Comparison of ENCODE assay signal across 19 cellular contexts in genomic region chr16:58157239-58157638, GRCh38. TPM values are rescaled to one million over a fixed set of nuclear protein-coding genes. Genes with fewer than 3 reads are reported as not detected.
DNase-seq lines count a peak whose midpoint lies in the region; ATAC-seq and TF ChIP-seq lines count a peak whose summit lies in the region.
"Had no signal": no experiment of that assay in that cellular context is flagged by ENCODE, and none has a peak within 500 bp of the region (broad histone marks: within the 10 kb centered on the region; RNA-seq: fewer than 3 reads in every experiment).

No MANE protein-coding gene starts in this region.

- ATAC-seq in SK-N-SH treated with all-trans-retinoic acid at 6 μM for 48 hours, result 0 out of 3 replicates have a peak, but pooled peaks have one; percentile 19
- ATAC-seq in lower lobe of right lung, result peak; percentile 33 to 60
- peak; percentile 51 for ATAC-seq in upper lobe of right lung

- peaks cover 20 to 36% of the 10 kb centered on the region in 2 experiments for H3K36me3 ChIP-seq in SK-N-SH (replicated peaks in 1 of 2; ENCODE audit: control insufficient read depth in 1 of 2, insufficient read depth in 2 of 2, low read length in 1 of 2)
- H3K36me3 ChIP-seq in lower lobe of right lung, result peaks cover 39% of the 10 kb centered on the region
- peaks cover 29% of the 10 kb centered on the region for H3K36me3 ChIP-seq in upper lobe of right lung

- no peak overlapping the region for H3K4me2 ChIP-seq in SK-N-SH
- H3K4me2 ChIP-seq: BLaER1, GM23338 had no signal

- H3K9ac ChIP-seq in SK-N-SH, result no peak overlapping the region
- H3K9ac ChIP-seq: BLaER1 had no signal

- 73% methylated on average over 2 of the region's 2 CpGs for WGBS in SK-N-SH (ENCODE audit: low lambda C conversion rate)

- no peak overlapping the region for H2AFZ ChIP-seq in SK-N-SH (ENCODE audit: low read depth)
- H2AFZ ChIP-seq: GM23338 had no signal

- peaks cover 4% of the 10 kb centered on the region for H3F3A ChIP-seq in SK-N-SH (replicated peaks; ENCODE audit: insufficient read depth)

- no peak overlapping the region for H3K4me3 ChIP-seq in SK-N-SH (ENCODE audit: low read depth in 2 of 2, low read length in 1 of 2)
- H3K4me3 ChIP-seq in lower lobe of right lung, result no peak overlapping the region
- no peak overlapping the region for H3K4me3 ChIP-seq in upper lobe of right lung
- H3K4me3 ChIP-seq: BLaER1, GM12878, GM23338 had no signal

- no peaks in the 10 kb centered on the region for H3K9me2 ChIP-seq in SK-N-SH

- no peaks in the 10 kb centered on the region for H3K9me3 ChIP-seq in SK-N-SH
- H3K9me3 ChIP-seq in lower lobe of right lung, result no peaks in the 10 kb centered on the region
- no peaks in the 10 kb centered on the region for H3K9me3 ChIP-seq in upper lobe of right lung
- H3K9me3 ChIP-seq: BLaER1 had no signal

- TF ChIP-seq EP300 in SK-N-SH (IDR thresholded peaks at IDR 0.05; ENCODE audit: borderline replicate concordance in 1 of 2, low read depth in 1 of 2, low read length in 1 of 2), result no peak

- TF ChIP-seq CTCF in SK-N-SH (IDR thresholded peaks at IDR 0.05) (no peak), lower lobe of right lung (IDR thresholded peaks at IDR 0.05) (no peak), upper lobe of right lung (IDR thresholded peaks at IDR 0.05) (no peak)

- no peak for TF ChIP-seq RAD21 in SK-N-SH (IDR thresholded peaks at IDR 0.05; ENCODE audit: low read length)

- POLR2A ChIA-PET in SK-N-SH (lab: Yijun Ruan, JAX), result no interaction called here

- H3K27ac ChIP-seq in SK-N-SH (ENCODE audit: low read depth in 2 of 2, low read length in 1 of 2) (no peak overlapping the region), lower lobe of right lung (no peak overlapping the region), upper lobe of right lung (no peak overlapping the region)
- H3K27ac ChIP-seq: 22Rv1, BLaER1, C4-2B had no signal

- intact Hi-C loops in lower lobe of right lung (cut with DNase I), result no loop called here
- intact Hi-C loops in upper lobe of right lung (cut with DNase I), result no loop called here

- H3K4me1 ChIP-seq in SK-N-SH (ENCODE audit: control insufficient read depth in 1 of 2, insufficient read depth in 2 of 2, low read depth in 1 of 2, low read length in 1 of 2), result no peaks in the 10 kb centered on the region
- no peaks in the 10 kb centered on the region for H3K4me1 ChIP-seq in lower lobe of right lung
- no peaks in the 10 kb centered on the region for H3K4me1 ChIP-seq in upper lobe of right lung
- H3K4me1 ChIP-seq: BLaER1 had no signal

- CTCF ChIA-PET in SK-N-SH (lab: Yijun Ruan, JAX), result no interaction called here

- DNase-seq in SK-N-SH (no peak), lower lobe of right lung (no peak), upper lobe of right lung (no peak), Kasumi-1 (lab: John Stamatoyannopoulos, UW) (no peak), HuH-7.5 (ENCODE audit: low spot score) (no peak)
- DNase-seq: CD4-positive, CD25-positive, alpha-beta regulatory T cell; CD8-positive, alpha-beta memory T cell; DMS 273 treated with DMSO at 0.1 percent for 48 hours; DMS79; EL; GDM1; H9; HFFc6 had no signal

- H3K79me2 ChIP-seq in SK-N-SH (ENCODE audit: insufficient read depth), result no peaks in the 10 kb centered on the region

- no peaks in the 10 kb centered on the region for H4K20me1 ChIP-seq in SK-N-SH (ENCODE audit: insufficient read depth)

- no peaks in the 10 kb centered on the region for H3K27me3 ChIP-seq in SK-N-SH (ENCODE audit: insufficient read depth)
- no peaks in the 10 kb centered on the region for H3K27me3 ChIP-seq in lower lobe of right lung (ENCODE audit: low read depth)
- H3K27me3 ChIP-seq in upper lobe of right lung, result no peaks in the 10 kb centered on the region
- H3K27me3 ChIP-seq: BLaER1 had no signal

TF ChIP-seq in SK-N-SH treated with all-trans-retinoic acid at 6 μM for 48 hours, 23 proteins besides CTCF, POLR2A, EP300 and RAD21 (continues in another document):
- no peak for TF ChIP-seq RARB (CRISPR knock-in tag; IDR thresholded peaks at IDR 0.05)
- TF ChIP-seq ESRRG (CRISPR knock-in tag; IDR thresholded peaks at IDR 0.05), result no peak
- TF ChIP-seq, protein P1, sequence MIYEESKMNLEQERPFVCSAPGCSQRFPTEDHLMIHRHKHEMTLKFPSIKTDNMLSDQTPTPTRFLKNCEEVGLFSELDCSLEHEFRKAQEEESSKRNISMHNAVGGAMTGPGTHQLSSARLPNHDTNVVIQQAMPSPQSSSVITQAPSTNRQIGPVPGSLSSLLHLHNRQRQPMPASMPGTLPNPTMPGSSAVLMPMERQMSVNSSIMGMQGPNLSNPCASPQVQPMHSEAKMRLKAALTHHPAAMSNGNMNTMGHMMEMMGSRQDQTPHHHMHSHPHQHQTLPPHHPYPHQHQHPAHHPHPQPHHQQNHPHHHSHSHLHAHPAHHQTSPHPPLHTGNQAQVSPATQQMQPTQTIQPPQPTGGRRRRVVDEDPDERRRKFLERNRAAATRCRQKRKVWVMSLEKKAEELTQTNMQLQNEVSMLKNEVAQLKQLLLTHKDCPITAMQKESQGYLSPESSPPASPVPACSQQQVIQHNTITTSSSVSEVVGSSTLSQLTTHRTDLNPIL (CRISPR knock-in tag; IDR thresholded peaks at IDR 0.05; ENCODE audit: low read depth), result no peak
- TF ChIP-seq ZNF8 (CRISPR knock-in tag; IDR thresholded peaks at IDR 0.05), result no peak
- no peak for TF ChIP-seq ZFP3 (CRISPR knock-in tag; IDR thresholded peaks at IDR 0.05)
- TF ChIP-seq ARNTL (CRISPR knock-in tag; IDR thresholded peaks at IDR 0.05; ENCODE audit: borderline replicate concordance, low read depth), result no peak
- TF ChIP-seq CSDC2 (CRISPR knock-in tag; IDR thresholded peaks at IDR 0.05), result no peak

TF ChIP-seq in SK-N-SH, 30 proteins besides CTCF, POLR2A, EP300 and RAD21 (continues in another document):
- no peak for TF ChIP-seq POLR2AphosphoS5 (IDR thresholded peaks at IDR 0.05; ENCODE audit: low read depth, low read length)
- no peak for TF ChIP-seq YY1 (IDR thresholded peaks at IDR 0.05; ENCODE audit: low read depth)
- no peak for TF ChIP-seq GATA2 (CRISPR knock-in tag; IDR thresholded peaks at IDR 0.05)
- TF ChIP-seq MXI1 (IDR thresholded peaks at IDR 0.05; ENCODE audit: low read depth, low read length), result no peak
- no peak for TF ChIP-seq RXRA (IDR thresholded peaks at IDR 0.05; ENCODE audit: borderline replicate concordance, low read depth)
- TF ChIP-seq ELF1 (IDR thresholded peaks at IDR 0.05), result no peak
- no peak for TF ChIP-seq RFX5 (IDR thresholded peaks at IDR 0.05; ENCODE audit: low read length)
- no peak for TF ChIP-seq GABPA (IDR thresholded peaks at IDR 0.05; ENCODE audit: low read depth)
- TF ChIP-seq, protein P2, sequence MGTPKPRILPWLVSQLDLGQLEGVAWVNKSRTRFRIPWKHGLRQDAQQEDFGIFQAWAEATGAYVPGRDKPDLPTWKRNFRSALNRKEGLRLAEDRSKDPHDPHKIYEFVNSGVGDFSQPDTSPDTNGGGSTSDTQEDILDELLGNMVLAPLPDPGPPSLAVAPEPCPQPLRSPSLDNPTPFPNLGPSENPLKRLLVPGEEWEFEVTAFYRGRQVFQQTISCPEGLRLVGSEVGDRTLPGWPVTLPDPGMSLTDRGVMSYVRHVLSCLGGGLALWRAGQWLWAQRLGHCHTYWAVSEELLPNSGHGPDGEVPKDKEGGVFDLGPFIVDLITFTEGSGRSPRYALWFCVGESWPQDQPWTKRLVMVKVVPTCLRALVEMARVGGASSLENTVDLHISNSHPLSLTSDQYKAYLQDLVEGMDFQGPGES (IDR thresholded peaks at IDR 0.05; ENCODE audit: low read depth, low read length), result no peak
- TF ChIP-seq, protein P3, sequence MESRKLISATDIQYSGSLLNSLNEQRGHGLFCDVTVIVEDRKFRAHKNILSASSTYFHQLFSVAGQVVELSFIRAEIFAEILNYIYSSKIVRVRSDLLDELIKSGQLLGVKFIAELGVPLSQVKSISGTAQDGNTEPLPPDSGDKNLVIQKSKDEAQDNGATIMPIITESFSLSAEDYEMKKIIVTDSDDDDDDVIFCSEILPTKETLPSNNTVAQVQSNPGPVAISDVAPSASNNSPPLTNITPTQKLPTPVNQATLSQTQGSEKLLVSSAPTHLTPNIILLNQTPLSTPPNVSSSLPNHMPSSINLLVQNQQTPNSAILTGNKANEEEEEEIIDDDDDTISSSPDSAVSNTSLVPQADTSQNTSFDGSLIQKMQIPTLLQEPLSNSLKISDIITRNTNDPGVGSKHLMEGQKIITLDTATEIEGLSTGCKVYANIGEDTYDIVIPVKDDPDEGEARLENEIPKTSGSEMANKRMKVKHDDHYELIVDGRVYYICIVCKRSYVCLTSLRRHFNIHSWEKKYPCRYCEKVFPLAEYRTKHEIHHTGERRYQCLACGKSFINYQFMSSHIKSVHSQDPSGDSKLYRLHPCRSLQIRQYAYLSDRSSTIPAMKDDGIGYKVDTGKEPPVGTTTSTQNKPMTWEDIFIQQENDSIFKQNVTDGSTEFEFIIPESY (IDR thresholded peaks at IDR 0.05; ENCODE audit: borderline replicate concordance, low read depth), result no peak
- TF ChIP-seq, protein P4, sequence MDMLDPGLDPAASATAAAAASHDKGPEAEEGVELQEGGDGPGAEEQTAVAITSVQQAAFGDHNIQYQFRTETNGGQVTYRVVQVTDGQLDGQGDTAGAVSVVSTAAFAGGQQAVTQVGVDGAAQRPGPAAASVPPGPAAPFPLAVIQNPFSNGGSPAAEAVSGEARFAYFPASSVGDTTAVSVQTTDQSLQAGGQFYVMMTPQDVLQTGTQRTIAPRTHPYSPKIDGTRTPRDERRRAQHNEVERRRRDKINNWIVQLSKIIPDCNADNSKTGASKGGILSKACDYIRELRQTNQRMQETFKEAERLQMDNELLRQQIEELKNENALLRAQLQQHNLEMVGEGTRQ (IDR thresholded peaks at IDR 0.05; ENCODE audit: borderline replicate concordance, low read depth, low read length), result no peak
- no peak for TF ChIP-seq SMC3 (IDR thresholded peaks at IDR 0.05; ENCODE audit: low read depth, low read length)
- no peak for TF ChIP-seq PBX3 (IDR thresholded peaks at IDR 0.05)

RNA-seq across cellular contexts. Expression of gene CFAP20, which starts 28.1 kb away (rescaled TPM):
- polyA plus RNA-seq in SK-N-SH (2012; rRNA removed), result 61.6 and 65.9 TPM in 2 replicates
- 56.5 and 60.2 TPM in 2 replicates for polyA plus RNA-seq in SK-N-SH (2012; cell fraction: cytosol; rRNA removed)
- polyA plus RNA-seq in SK-N-SH (2012; cell fraction: nucleus; rRNA removed), result 71.3 and 79.2 TPM in 2 replicates
- total RNA-seq in lower lobe of right lung, result 21.7 TPM
- 24.8 TPM for total RNA-seq in upper lobe of right lung

RNA-seq across cellular contexts. Expression of gene CSNK2A2, which starts 40.7 kb away (rescaled TPM):
- 25.8 and 27.0 TPM in 2 replicates for polyA plus RNA-seq in SK-N-SH (2012; rRNA removed)
- 37.8 and 39.0 TPM in 2 replicates for polyA plus RNA-seq in SK-N-SH (2012; cell fraction: cytosol; rRNA removed)
- polyA plus RNA-seq in SK-N-SH (2012; cell fraction: nucleus; rRNA removed), result 23.2 and 30.5 TPM in 2 replicates
- 72.1 TPM for total RNA-seq in lower lobe of right lung
- 69.0 TPM for total RNA-seq in upper lobe of right lung
